9 cellular contexts compared by ENCODE assay signal in the genomic region with DNA sequence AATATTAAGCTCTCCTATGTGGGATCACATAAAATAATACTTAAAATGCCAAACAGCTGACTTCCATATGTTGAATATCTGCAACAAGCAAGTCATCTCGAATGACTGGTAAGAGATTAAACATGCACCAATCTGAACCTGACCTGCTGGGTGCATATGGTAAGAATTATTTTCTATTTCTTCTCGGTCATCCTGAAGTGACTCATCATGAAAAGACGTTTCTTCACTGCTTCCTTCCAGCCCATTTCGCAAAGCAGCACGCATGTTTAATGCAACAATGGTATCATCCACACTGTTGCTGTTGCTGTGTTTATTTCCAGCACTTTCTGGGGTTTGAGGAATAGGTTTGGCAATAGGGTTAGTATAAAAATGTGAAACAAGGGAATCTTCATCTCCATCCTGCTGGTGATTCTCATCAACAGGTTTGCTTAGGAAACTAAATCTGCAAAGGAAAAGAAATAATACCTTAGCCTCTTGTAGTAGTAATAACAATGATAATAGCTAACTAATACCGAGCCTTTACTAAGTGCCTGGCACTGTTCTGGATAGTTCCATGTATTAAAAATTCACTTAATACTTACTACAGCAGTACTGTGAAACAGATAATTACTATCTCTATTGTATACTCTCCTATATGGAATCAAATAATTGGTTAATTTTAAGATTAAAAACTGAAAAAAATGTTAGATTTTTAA. TPM values are rescaled to one million over a fixed set of nuclear protein-coding genes. Genes with fewer than 3 reads are reported as not detected.
A peak's percentile ranks its signal among the peaks of the same experiment; 100 is the strongest.
DNase-seq lines count a peak whose midpoint lies in the region; FAIRE-seq and TF ChIP-seq lines count a peak whose summit lies in the region.
"Had no signal": no experiment of that assay in that cellular context is flagged by ENCODE, and none has a peak within 500 bp of the region (broad histone marks: within the 10 kb centered on the region; RNA-seq: fewer than 3 reads in every experiment).

No MANE protein-coding gene starts in this region.

- FAIRE-seq in endometrium (lab: Jason Lieb, UNC) (peak; percentile 86), frontal cortex (lab: Jason Lieb, UNC) (no peak)

- no peak for TF ChIP-seq CTCF in osteocyte (IDR thresholded peaks at IDR 0.05)

- peak overlapping the region; percentile 10 for H3K4me3 Mint-ChIP-seq in osteocyte (ENCODE audit: unreplicated experiment)

- DNase-seq in COLO829 (ENCODE audit: low spot score): peak; percentile 36
- DNase-seq in NOMO-1 treated with dmso at 0.1 percent for 144 hours (lab: John Stamatoyannopoulos, UW; ENCODE audit: unreplicated experiment): peak; percentile 37
- DNase-seq in osteocyte (ENCODE audit: extremely low spot score, unreplicated experiment): no peak
- DNase-seq in frontal cortex (ENCODE audit: low spot score in 2 of 2): no peak
- no peak for DNase-seq in stimulated activated CD4-positive, alpha-beta T cell treated with anti-CD3 and anti-CD28 coated beads, Interleukin-2, amount 100 ng/mL, for 24 hours
- DNase-seq in central memory CD4-positive, alpha-beta T cell: no peak
- DNase-seq in NCI-H82 (lab: John Stamatoyannopoulos, UW): no peak
- DNase-seq: SHP77 treated with DMSO at 0.1 percent for 48 hours had no signal

- H3K36me3 Mint-ChIP-seq in osteocyte (ENCODE audit: unreplicated experiment): peaks cover 54% of the 10 kb centered on the region

- H3K27me3 Mint-ChIP-seq in osteocyte (ENCODE audit: unreplicated experiment): no peaks in the 10 kb centered on the region

- H3K4me1 Mint-ChIP-seq in osteocyte (ENCODE audit: unreplicated experiment): peaks cover 15% of the 10 kb centered on the region

- H3K27ac Mint-ChIP-seq in osteocyte (ENCODE audit: unreplicated experiment): peak overlapping the region; percentile 93

- no peaks in the 10 kb centered on the region for H3K9me3 Mint-ChIP-seq in osteocyte (ENCODE audit: unreplicated experiment)

RNA-seq across cellular contexts. Expression of a gene that starts 52.0 kb away (rescaled TPM):
- total RNA-seq in osteocyte: 0.94 and 1.1 TPM in 2 replicates
- total RNA-seq in frontal cortex: 0.41 TPM

Comparison
In these comparisons a context has a peak if more than half of its experiments do, and no peak if none do; other contexts are left out.
1. DNase-seq: peak in COLO829 (single experiment) and NOMO-1 treated with dmso at 0.1 percent for 144 hours (single experiment); none in osteocyte (single experiment), frontal cortex (0 of 2), stimulated activated CD4-positive, alpha-beta T cell treated with anti-CD3 and anti-CD28 coated beads, Interleukin-2, amount 100 ng/mL, for 24 hours (0 of 2), central memory CD4-positive, alpha-beta T cell (single experiment) and NCI-H82 (single experiment).